Comparison of ENCODE assay signal across 10 cellular contexts in genomic region chr2:168470880-168471475, GRCh38. TPM values are rescaled to one million over a fixed set of nuclear protein-coding genes. Genes with fewer than 3 reads are reported as not detected.
DNase-seq lines count a peak whose midpoint lies in the region; ATAC-seq lines count a peak whose summit lies in the region.
"Had no signal": no experiment of that assay in that cellular context is flagged by ENCODE, and none has a peak within 500 bp of the region (broad histone marks: within the 10 kb centered on the region; RNA-seq: fewer than 3 reads in every experiment).

No MANE protein-coding gene starts in this region.

- ATAC-seq in GM19043 (IDR thresholded peaks at IDR 0.05; ENCODE audit: low read depth, unreplicated experiment) (peak; percentile 47), HG02973 (IDR thresholded peaks at IDR 0.05; ENCODE audit: unreplicated experiment) (peak; percentile 31), aorta (ENCODE audit: low FRiP score) (no peak)

- H3K27ac ChIP-seq in ectodermal cell (ENCODE audit: insufficient read depth, low read depth, low read length, poor library complexity, severe bottlenecking), result peak overlapping the region; percentile 57
- H3K27ac ChIP-seq in aorta (ENCODE audit: low read depth in 1 of 2, low read length in 2 of 2), result no peak overlapping the region

- H3K36me3 ChIP-seq in ectodermal cell (ENCODE audit: control insufficient read depth, insufficient read depth, low read length) (no peaks in the 10 kb centered on the region), aorta (ENCODE audit: control insufficient read depth in 1 of 2, insufficient read depth in 2 of 2, low read length in 1 of 2) (no peaks in the 10 kb centered on the region)

- H3K4me1 ChIP-seq in ectodermal cell (ENCODE audit: control insufficient read depth, insufficient read depth, low read length) (peaks cover 33% of the 10 kb centered on the region), aorta (ENCODE audit: control insufficient read depth in 1 of 2, insufficient read depth in 2 of 2, low read length in 2 of 2) (peaks cover 0 to 2% of the 10 kb centered on the region in 2 donors)

- no peak overlapping the region for H3K4me3 ChIP-seq in ectodermal cell (ENCODE audit: insufficient read depth, low read depth, low read length)
- H3K4me3 ChIP-seq in aorta (ENCODE audit: low read length in 2 of 2), result no peak overlapping the region

- DNase-seq in COR-L47 (lab: John Stamatoyannopoulos, UW), result peak; percentile 7
- DNase-seq in NOMO-1 (lab: John Stamatoyannopoulos, UW; ENCODE audit: unreplicated experiment in 2 of 2), result no peak
- DNase-seq in GM19238 (ENCODE audit: insufficient read length, low spot score), result no peak
- DNase-seq in aorta, result no peak
- no peak for DNase-seq in SW480 (ENCODE audit: low spot score)
- DNase-seq: left cardiac atrium; NK-92 treated with Interleukin-12 subunit alpha and Interleukin-12 subunit beta, amount 100 ng/mL, for 24 hours had no signal

- H3K9me3 ChIP-seq in ectodermal cell (ENCODE audit: control insufficient read depth, low read length), result no peaks in the 10 kb centered on the region
- H3K9me3 ChIP-seq in aorta (ENCODE audit: control insufficient read depth, low read length), result no peaks in the 10 kb centered on the region

- no peaks in the 10 kb centered on the region for H3K27me3 ChIP-seq in ectodermal cell (ENCODE audit: control insufficient read depth, insufficient read depth, low read length, poor library complexity, severe bottlenecking)
- no peaks in the 10 kb centered on the region for H3K27me3 ChIP-seq in aorta (ENCODE audit: control insufficient read depth in 1 of 2, insufficient read depth in 2 of 2, low read length in 1 of 2)

- intact Hi-C loops in aorta (cut with DNase I), result no loop called here

- WGBS in ectodermal cell, 2 experiments, result 40 to 42% methylated on average over 3 of the region's 3 CpGs
- WGBS in aorta, 2 donors, result 93 to 96% methylated on average over 3 of the region's 3 CpGs

RNA-seq across cellular contexts. Expression of gene CERS6, which starts 14.9 kb away (rescaled TPM):
- polyA plus RNA-seq in ectodermal cell (2013, experiment 1 of 4), result 41.3 TPM
- polyA plus RNA-seq in ectodermal cell (2013, experiment 2 of 4), result 42.0 TPM
- polyA plus RNA-seq in ectodermal cell (2013, experiment 3 of 4), result 31.3 TPM
- 34.1 TPM for polyA plus RNA-seq in ectodermal cell (2013, experiment 4 of 4)
- total RNA-seq in aorta, result 10 to 100 TPM in 1 of 2 donors, 1 to 10 TPM in 1; 8.3 to 10.6 TPM
- polyA plus RNA-seq in aorta, result 1 to 10 TPM; 4.3 to 4.6 TPM
